ENCODE assay signal across 30 cellular contexts in the genomic region with DNA sequence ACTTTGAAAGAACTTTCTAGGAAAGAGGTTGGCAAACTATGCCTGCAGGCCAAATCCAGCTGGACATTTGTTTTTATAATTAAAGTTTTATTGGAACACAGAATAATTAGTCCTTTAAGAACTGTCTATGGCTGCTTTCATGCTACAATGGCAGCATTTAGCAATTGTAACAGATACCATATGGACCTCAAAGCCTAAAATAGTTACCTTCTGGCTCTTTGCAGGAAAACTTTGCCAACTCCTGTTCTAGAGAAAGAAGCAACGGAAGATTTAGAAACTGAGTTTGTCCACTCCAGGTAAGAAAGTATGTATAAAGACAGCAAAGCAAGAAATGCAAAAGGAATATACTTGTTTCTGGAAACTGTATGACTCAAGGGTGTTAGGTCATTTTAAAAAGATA.
"Had no signal": no experiment of that assay in that cellular context is flagged by ENCODE, and none has a peak within 500 bp of the region (broad histone marks: within the 10 kb centered on the region; RNA-seq: fewer than 3 reads in every experiment).

No MANE protein-coding gene starts in this region.

- H3K36me3 ChIP-seq: ascending aorta, cardiac muscle cell, WERI-Rb-1 had no signal

- H3K27ac ChIP-seq: ascending aorta, cardiac muscle cell, WERI-Rb-1 had no signal

- H3K27me3 ChIP-seq: ascending aorta, cardiac muscle cell had no signal

- ATAC-seq: activated CD4-positive, alpha-beta T cell treated with anti-CD3 and anti-CD28 coated beads for 36 hours; activated CD4-positive, CD25-positive, alpha-beta regulatory T cell treated with anti-CD3 and anti-CD28 coated beads, Interleukin-2, amount 50 U/mL, for 24 hours; activated CD8-positive, alpha-beta memory T cell treated with anti-CD3 and anti-CD28 coated beads, Interleukin-2, amount 10 ng/mL, durations not matched to agents 7 days and 5 days; activated CD8-positive, alpha-beta T cell treated with anti-CD3 and anti-CD28 coated beads, Interleukin-2, amount 10 ng/mL, durations not matched to agents 7 days and 5 days; activated naive CD8-positive, alpha-beta T cell treated with anti-CD3 and anti-CD28 coated beads, Interleukin-2, amount 50 U/mL, for 24 hours; WTC11 had no signal

- H3K9me3 ChIP-seq: ascending aorta had no signal

- H3K4me3 ChIP-seq: ascending aorta, cardiac muscle cell had no signal

- DNase-seq: activated CD4-positive, alpha-beta memory T cell treated with anti-CD3 and anti-CD28 coated beads, Interleukin-2, amount 10 ng/mL, durations not matched to agents 7 days and 5 days; activated CD4-positive, alpha-beta T cell treated with anti-CD3 and anti-CD28 coated beads for 1 hour; activated CD4-positive, alpha-beta T cell treated with anti-CD3 and anti-CD28 coated beads for 36 hours; activated CD4-positive, alpha-beta T cell treated with anti-CD3 and anti-CD28 coated beads for 48 hours; activated CD4-positive, alpha-beta T cell treated with anti-CD3 and anti-CD28 coated beads, Interleukin-2, amount 10 ng/mL, durations not matched to agents 7 days and 5 days; activated CD4-positive, alpha-beta T cell treated with anti-CD3 and anti-CD28 coated beads, Interleukin-2, amount 50 U/mL, for 48 hours; activated CD4-positive, CD25-positive, alpha-beta regulatory T cell; activated CD8-positive, alpha-beta memory T cell treated with anti-CD3 and anti-CD28 coated beads for 24 hours; activated CD8-positive, alpha-beta memory T cell treated with anti-CD3 and anti-CD28 coated beads, Interleukin-2, amount 10 ng/mL, durations not matched to agents 7 days and 5 days; activated CD8-positive, alpha-beta memory T cell treated with anti-CD3 and anti-CD28 coated beads, Interleukin-2, amount 50 U/mL, for 48 hours; activated CD8-positive, alpha-beta T cell treated with anti-CD3 and anti-CD28 coated beads, Interleukin-2, amount 10 ng/mL, durations not matched to agents 7 days and 5 days; activated effector memory CD4-positive, alpha-beta T cell treated with Interleukin-2 at 50 U/mL for 16 hours; activated gamma-delta T cell; activated naive CD4-positive, alpha-beta T cell treated with anti-CD3 and anti-CD28 coated beads, Interleukin-2, amount 10 ng/mL, durations not matched to agents 7 days and 5 days; activated naive CD4-positive, alpha-beta T cell treated with Interleukin-2 at 50 U/mL for 16 hours; activated naive CD8-positive, alpha-beta T cell treated with anti-CD3 and anti-CD28 coated beads, Interleukin-2, amount 10 ng/mL, durations not matched to agents 7 days and 5 days; activated naive CD8-positive, alpha-beta T cell treated with anti-CD3 and anti-CD28 coated beads, Interleukin-2, amount 50 U/mL, for 24 hours; activated T-cell treated with anti-CD3 and anti-CD28 coated beads, Interleukin-2, amount 50 U/mL, for 24 hours; activated T-cell treated with anti-CD3 and anti-CD28 coated beads, Interleukin-2, amount 50 U/mL, for 48 hours; amygdala; anterior cingulate cortex; T-helper 1 cell; T-helper 2 cell; T-helper 9 cell; WERI-Rb-1 had no signal

- FAIRE-seq: bronchial epithelial cell had no signal

- H3K4me1 ChIP-seq: ascending aorta had no signal
